Comparison of ENCODE assay signal across 29 cellular contexts in the genomic region with DNA sequence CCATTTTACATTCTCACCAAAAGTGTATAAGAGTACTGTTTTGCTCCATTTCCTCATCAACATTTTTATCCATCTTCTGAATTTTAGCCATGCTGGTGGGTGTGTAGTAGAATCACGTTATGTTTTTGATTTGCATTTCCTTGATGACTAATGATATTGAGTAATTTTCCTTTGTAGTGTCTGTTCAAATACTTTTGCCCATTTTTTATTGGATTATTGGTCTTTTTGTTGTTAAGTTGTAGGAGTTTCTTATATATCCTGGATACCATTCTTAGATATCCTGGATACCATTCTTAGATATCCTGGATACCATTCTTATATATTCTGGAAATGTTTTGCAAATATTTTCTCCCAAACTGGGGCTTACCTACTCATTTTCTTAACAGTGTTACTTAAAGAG.
"Had no signal": no experiment of that assay in that cellular context is flagged by ENCODE, and none has a peak within 500 bp of the region (broad histone marks: within the 10 kb centered on the region; RNA-seq: fewer than 3 reads in every experiment).

No MANE protein-coding gene starts in this region.

- H3K36me3 ChIP-seq: WERI-Rb-1 had no signal

- FAIRE-seq: astrocyte had no signal

- H3K27ac ChIP-seq: WERI-Rb-1 had no signal

- ATAC-seq: activated CD4-positive, alpha-beta T cell treated with anti-CD3 and anti-CD28 coated beads for 36 hours; activated CD4-positive, CD25-positive, alpha-beta regulatory T cell treated with anti-CD3 and anti-CD28 coated beads, Interleukin-2, amount 50 U/mL, for 24 hours; activated CD8-positive, alpha-beta memory T cell treated with anti-CD3 and anti-CD28 coated beads, Interleukin-2, amount 10 ng/mL, durations not matched to agents 7 days and 5 days; activated CD8-positive, alpha-beta T cell treated with anti-CD3 and anti-CD28 coated beads, Interleukin-2, amount 10 ng/mL, durations not matched to agents 7 days and 5 days; activated naive CD8-positive, alpha-beta T cell treated with anti-CD3 and anti-CD28 coated beads, Interleukin-2, amount 50 U/mL, for 24 hours; WTC11 had no signal

- DNase-seq: activated CD4-positive, alpha-beta memory T cell treated with anti-CD3 and anti-CD28 coated beads, Interleukin-2, amount 10 ng/mL, durations not matched to agents 7 days and 5 days; activated CD4-positive, alpha-beta T cell treated with anti-CD3 and anti-CD28 coated beads for 1 hour; activated CD4-positive, alpha-beta T cell treated with anti-CD3 and anti-CD28 coated beads for 36 hours; activated CD4-positive, alpha-beta T cell treated with anti-CD3 and anti-CD28 coated beads for 48 hours; activated CD4-positive, alpha-beta T cell treated with anti-CD3 and anti-CD28 coated beads, Interleukin-2, amount 10 ng/mL, durations not matched to agents 7 days and 5 days; activated CD4-positive, alpha-beta T cell treated with anti-CD3 and anti-CD28 coated beads, Interleukin-2, amount 50 U/mL, for 48 hours; activated CD4-positive, CD25-positive, alpha-beta regulatory T cell; activated CD8-positive, alpha-beta memory T cell treated with anti-CD3 and anti-CD28 coated beads for 24 hours; activated CD8-positive, alpha-beta memory T cell treated with anti-CD3 and anti-CD28 coated beads, Interleukin-2, amount 10 ng/mL, durations not matched to agents 7 days and 5 days; activated CD8-positive, alpha-beta memory T cell treated with anti-CD3 and anti-CD28 coated beads, Interleukin-2, amount 50 U/mL, for 48 hours; activated CD8-positive, alpha-beta T cell treated with anti-CD3 and anti-CD28 coated beads, Interleukin-2, amount 10 ng/mL, durations not matched to agents 7 days and 5 days; activated effector memory CD4-positive, alpha-beta T cell treated with Interleukin-2 at 50 U/mL for 16 hours; activated gamma-delta T cell; activated naive CD4-positive, alpha-beta T cell treated with anti-CD3 and anti-CD28 coated beads, Interleukin-2, amount 10 ng/mL, durations not matched to agents 7 days and 5 days; activated naive CD4-positive, alpha-beta T cell treated with Interleukin-2 at 50 U/mL for 16 hours; activated naive CD8-positive, alpha-beta T cell treated with anti-CD3 and anti-CD28 coated beads, Interleukin-2, amount 10 ng/mL, durations not matched to agents 7 days and 5 days; activated naive CD8-positive, alpha-beta T cell treated with anti-CD3 and anti-CD28 coated beads, Interleukin-2, amount 50 U/mL, for 24 hours; activated T-cell treated with anti-CD3 and anti-CD28 coated beads, Interleukin-2, amount 50 U/mL, for 24 hours; activated T-cell treated with anti-CD3 and anti-CD28 coated beads, Interleukin-2, amount 50 U/mL, for 48 hours; amygdala; anterior cingulate cortex; central memory CD4-positive, alpha-beta T cell; T-helper 1 cell; T-helper 2 cell; T-helper 9 cell; WERI-Rb-1 had no signal
